Comparison of ENCODE assay signal across 1 cellular context in the genomic region with DNA sequence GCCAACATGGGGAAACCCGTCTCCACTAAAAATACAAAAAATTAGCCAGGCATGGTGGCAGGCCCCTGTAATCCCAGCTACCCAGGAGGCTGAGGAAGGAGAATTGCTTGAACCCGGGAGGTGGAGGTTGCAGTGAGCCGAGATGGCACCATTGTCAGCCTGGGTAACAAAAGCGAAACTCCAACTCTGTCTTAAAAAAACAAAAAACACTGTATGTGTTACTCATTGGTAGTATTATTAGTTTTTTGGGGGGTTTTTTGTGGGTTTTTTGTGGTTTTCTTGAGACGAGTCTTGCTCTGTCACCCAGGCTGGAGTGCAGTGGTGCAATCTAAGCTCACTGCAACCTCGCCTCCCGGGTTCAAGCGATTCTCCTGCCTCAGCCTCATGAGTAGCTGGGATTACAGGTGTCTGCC.
TF ChIP-seq lines count a peak whose summit lies in the region.

No MANE protein-coding gene starts in this region.

TF ChIP-seq in GM12878, 131 proteins besides CTCF, POLR2A, EP300 and RAD21 (continued from another document):
- TF ChIP-seq, protein P1, sequence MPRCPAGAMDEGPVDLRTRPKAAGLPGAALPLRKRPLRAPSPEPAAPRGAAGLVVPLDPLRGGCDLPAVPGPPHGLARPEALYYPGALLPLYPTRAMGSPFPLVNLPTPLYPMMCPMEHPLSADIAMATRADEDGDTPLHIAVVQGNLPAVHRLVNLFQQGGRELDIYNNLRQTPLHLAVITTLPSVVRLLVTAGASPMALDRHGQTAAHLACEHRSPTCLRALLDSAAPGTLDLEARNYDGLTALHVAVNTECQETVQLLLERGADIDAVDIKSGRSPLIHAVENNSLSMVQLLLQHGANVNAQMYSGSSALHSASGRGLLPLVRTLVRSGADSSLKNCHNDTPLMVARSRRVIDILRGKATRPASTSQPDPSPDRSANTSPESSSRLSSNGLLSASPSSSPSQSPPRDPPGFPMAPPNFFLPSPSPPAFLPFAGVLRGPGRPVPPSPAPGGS (IDR thresholded peaks at IDR 0.05; ENCODE audit: borderline replicate concordance, insufficient read depth, low read depth, low read length, poor library complexity, severe bottlenecking) = peak; percentile 68
- peak in 1 of 2 experiments; percentile 34; a peak in 1 of 4 replicates for TF ChIP-seq BHLHE40 (IDR thresholded peaks at IDR 0.05; ENCODE audit: borderline replicate concordance in 1 of 2, low read depth in 2 of 2, low read length in 1 of 2)
- peak; percentile 43; the same call in 1 of the 2 replicates for TF ChIP-seq POLR2AphosphoS5 (IDR thresholded peaks at IDR 0.05; ENCODE audit: low read length)
- peak; percentile 87 for TF ChIP-seq SKIL (IDR thresholded peaks at IDR 0.05; ENCODE audit: low read depth, poor library complexity, severe bottlenecking)
- peak; percentile 55; the same call in 1 of the 2 replicates for TF ChIP-seq CBX5 (IDR thresholded peaks at IDR 0.05; ENCODE audit: low read depth)
- peak; percentile 72; the same call in 1 of the 2 replicates for TF ChIP-seq DPF2 (IDR thresholded peaks at IDR 0.05)
- TF ChIP-seq NR2F1 (conservative IDR thresholded peaks at IDR 0.05) = peak; percentile 67
- TF ChIP-seq RELB (IDR thresholded peaks at IDR 0.05; ENCODE audit: low read depth) = peak; percentile 89
- TF ChIP-seq, protein P2, sequence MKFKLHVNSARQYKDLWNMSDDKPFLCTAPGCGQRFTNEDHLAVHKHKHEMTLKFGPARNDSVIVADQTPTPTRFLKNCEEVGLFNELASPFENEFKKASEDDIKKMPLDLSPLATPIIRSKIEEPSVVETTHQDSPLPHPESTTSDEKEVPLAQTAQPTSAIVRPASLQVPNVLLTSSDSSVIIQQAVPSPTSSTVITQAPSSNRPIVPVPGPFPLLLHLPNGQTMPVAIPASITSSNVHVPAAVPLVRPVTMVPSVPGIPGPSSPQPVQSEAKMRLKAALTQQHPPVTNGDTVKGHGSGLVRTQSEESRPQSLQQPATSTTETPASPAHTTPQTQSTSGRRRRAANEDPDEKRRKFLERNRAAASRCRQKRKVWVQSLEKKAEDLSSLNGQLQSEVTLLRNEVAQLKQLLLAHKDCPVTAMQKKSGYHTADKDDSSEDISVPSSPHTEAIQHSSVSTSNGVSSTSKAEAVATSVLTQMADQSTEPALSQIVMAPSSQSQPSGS (IDR thresholded peaks at IDR 0.05; ENCODE audit: low read length) = peak; percentile 43; the same call in 1 of the 2 replicates
- peak; percentile 54; the same call in 1 of the 2 replicates for TF ChIP-seq YY1 (IDR thresholded peaks at IDR 0.05; ENCODE audit: low read depth, low read length)
- TF ChIP-seq JUNB (IDR thresholded peaks at IDR 0.05) = peak; percentile 80
- TF ChIP-seq MTA2 (IDR thresholded peaks at IDR 0.05; ENCODE audit: low read depth) = peak; percentile 76
- TF ChIP-seq CBFB (IDR thresholded peaks at IDR 0.05; ENCODE audit: low read depth) = peak; percentile 92
- TF ChIP-seq, protein P3, sequence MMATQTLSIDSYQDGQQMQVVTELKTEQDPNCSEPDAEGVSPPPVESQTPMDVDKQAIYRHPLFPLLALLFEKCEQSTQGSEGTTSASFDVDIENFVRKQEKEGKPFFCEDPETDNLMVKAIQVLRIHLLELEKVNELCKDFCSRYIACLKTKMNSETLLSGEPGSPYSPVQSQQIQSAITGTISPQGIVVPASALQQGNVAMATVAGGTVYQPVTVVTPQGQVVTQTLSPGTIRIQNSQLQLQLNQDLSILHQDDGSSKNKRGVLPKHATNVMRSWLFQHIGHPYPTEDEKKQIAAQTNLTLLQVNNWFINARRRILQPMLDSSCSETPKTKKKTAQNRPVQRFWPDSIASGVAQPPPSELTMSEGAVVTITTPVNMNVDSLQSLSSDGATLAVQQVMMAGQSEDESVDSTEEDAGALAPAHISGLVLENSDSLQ (IDR thresholded peaks at IDR 0.05) = peak; percentile 29; the same call in 1 of the 2 replicates
- TF ChIP-seq BCL11A (IDR thresholded peaks at IDR 0.05; ENCODE audit: low read depth, low read length) = peak; percentile 17; the same call in 1 of the 2 replicates
- TF ChIP-seq, protein P4, sequence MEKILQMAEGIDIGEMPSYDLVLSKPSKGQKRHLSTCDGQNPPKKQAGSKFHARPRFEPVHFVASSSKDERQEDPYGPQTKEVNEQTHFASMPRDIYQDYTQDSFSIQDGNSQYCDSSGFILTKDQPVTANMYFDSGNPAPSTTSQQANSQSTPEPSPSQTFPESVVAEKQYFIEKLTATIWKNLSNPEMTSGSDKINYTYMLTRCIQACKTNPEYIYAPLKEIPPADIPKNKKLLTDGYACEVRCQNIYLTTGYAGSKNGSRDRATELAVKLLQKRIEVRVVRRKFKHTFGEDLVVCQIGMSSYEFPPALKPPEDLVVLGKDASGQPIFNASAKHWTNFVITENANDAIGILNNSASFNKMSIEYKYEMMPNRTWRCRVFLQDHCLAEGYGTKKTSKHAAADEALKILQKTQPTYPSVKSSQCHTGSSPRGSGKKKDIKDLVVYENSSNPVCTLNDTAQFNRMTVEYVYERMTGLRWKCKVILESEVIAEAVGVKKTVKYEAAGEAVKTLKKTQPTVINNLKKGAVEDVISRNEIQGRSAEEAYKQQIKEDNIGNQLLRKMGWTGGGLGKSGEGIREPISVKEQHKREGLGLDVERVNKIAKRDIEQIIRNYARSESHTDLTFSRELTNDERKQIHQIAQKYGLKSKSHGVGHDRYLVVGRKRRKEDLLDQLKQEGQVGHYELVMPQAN (conservative IDR thresholded peaks at IDR 0.05) = 0 out of 2 replicates have a peak, but pooled peaks have one; percentile 55
- TF ChIP-seq, protein P5, sequence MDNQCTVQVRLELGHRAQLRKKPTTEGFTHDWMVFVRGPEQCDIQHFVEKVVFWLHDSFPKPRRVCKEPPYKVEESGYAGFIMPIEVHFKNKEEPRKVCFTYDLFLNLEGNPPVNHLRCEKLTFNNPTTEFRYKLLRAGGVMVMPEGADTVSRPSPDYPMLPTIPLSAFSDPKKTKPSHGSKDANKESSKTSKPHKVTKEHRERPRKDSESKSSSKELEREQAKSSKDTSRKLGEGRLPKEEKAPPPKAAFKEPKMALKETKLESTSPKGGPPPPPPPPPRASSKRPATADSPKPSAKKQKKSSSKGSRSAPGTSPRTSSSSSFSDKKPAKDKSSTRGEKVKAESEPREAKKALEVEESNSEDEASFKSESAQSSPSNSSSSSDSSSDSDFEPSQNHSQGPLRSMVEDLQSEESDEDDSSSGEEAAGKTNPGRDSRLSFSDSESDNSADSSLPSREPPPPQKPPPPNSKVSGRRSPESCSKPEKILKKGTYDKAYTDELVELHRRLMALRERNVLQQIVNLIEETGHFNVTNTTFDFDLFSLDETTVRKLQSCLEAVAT (IDR thresholded peaks at IDR 0.05) = peak; percentile 96
- peak; percentile 78 for TF ChIP-seq ZNF687 (IDR thresholded peaks at IDR 0.05)
- TF ChIP-seq ZNF217 (IDR thresholded peaks at IDR 0.05) = peak; percentile 92; the same call in 1 of the 2 replicates
- TF ChIP-seq CREB1 (IDR thresholded peaks at IDR 0.05; ENCODE audit: low read depth) = 0 out of 2 replicates have a peak, but pooled peaks have one; percentile 11
- peak; percentile 46 to 64; a peak in 3 of 4 replicates for TF ChIP-seq IKZF2 (IDR thresholded peaks at IDR 0.05)
- TF ChIP-seq GATAD2B (conservative IDR thresholded peaks at IDR 0.05; ENCODE audit: low read depth) = peak; percentile 36; the same call in 1 of the 2 replicates
- TF ChIP-seq EED (IDR thresholded peaks at IDR 0.05; ENCODE audit: low read depth) = peak; percentile 58; the same call in 1 of the 2 replicates
- peak; percentile 51; the same call in 1 of the 2 replicates for TF ChIP-seq CREM (IDR thresholded peaks at IDR 0.05; ENCODE audit: low read depth)
- TF ChIP-seq NBN (IDR thresholded peaks at IDR 0.05) = peak; percentile 83
- TF ChIP-seq CEBPB (IDR thresholded peaks at IDR 0.05; ENCODE audit: borderline replicate concordance in 1 of 2, low read depth in 2 of 2, low read length in 2 of 2) = 0 out of 4 replicates have a peak, but pooled peaks of 1 of the 2 experiments have one; percentile 32
- TF ChIP-seq TARDBP (IDR thresholded peaks at IDR 0.05; ENCODE audit: borderline replicate concordance) = 0 out of 2 replicates have a peak, but pooled peaks have one; percentile 12
